22 cellular contexts compared by ENCODE assay signal in the genomic region with DNA sequence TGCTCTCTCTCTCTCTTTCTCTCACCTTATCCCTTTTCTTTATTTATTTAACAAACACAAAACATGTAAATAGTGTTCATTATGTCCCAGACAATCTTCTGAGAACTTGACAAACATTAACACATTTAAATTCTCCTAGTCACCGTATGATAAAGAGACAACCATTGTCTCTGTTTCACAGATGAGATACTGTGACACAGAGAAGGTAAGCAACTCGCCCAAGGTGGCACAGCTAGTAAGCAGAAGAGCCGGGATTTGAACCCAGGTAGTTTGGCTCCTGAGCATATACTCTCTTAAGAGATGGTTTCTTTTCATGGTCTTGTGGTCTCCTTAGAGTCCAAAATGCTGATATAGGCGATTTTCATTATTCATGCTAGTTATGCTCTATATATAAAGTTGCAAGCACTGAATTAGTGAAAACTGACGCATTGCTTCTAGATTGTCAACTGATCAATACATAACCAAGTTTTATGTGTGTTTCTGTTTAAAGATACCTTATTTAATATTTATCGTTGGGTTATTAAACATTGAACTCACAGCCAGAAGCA. TPM values are rescaled to one million over a fixed set of nuclear protein-coding genes. Genes with fewer than 3 reads are reported as not detected.
DNase-seq lines count a peak whose midpoint lies in the region; ATAC-seq, FAIRE-seq and TF ChIP-seq lines count a peak whose summit lies in the region.
"Had no signal": no experiment of that assay in that cellular context is flagged by ENCODE, and none has a peak within 500 bp of the region (broad histone marks: within the 10 kb centered on the region; RNA-seq: fewer than 3 reads in every experiment).

No MANE protein-coding gene starts in this region.

- in situ Hi-C loops in GM23248 (cut with MboI) = no loop called here

- peaks cover 63% of the 10 kb centered on the region for H3F3A ChIP-seq in GM23248 (ENCODE audit: insufficient read depth)

- no peak overlapping the region for H3K4me3 Mint-ChIP-seq in T-helper 17 cell
- H3K4me3 Mint-ChIP-seq: CD8-positive, alpha-beta T cell had no signal

- H3K9me3 ChIP-seq in A549 (no peaks in the 10 kb centered on the region), GM23248 (ENCODE audit: low read depth) (no peaks in the 10 kb centered on the region), T-helper 17 cell (ENCODE audit: control insufficient read depth, low read length, poor library complexity, severe bottlenecking) (no peaks in the 10 kb centered on the region), H1 (ENCODE audit: insufficient read depth in 2 of 2, low read depth in 1 of 2, low read length in 1 of 2) (no peaks in the 10 kb centered on the region)
- H3K9me3 ChIP-seq: BE2C had no signal

- no peak overlapping the region for H3K9ac ChIP-seq in GM23248
- no peak overlapping the region for H3K9ac ChIP-seq in H1 (replicated peaks in 1 of 4; ENCODE audit: extremely low read depth in 1 of 4, low read depth in 3 of 4, low read length in 3 of 4)

- peaks cover 24% of the 10 kb centered on the region for H3K4me1 Mint-ChIP-seq in T-helper 17 cell

- ATAC-seq in A549 = no peak
- no peak for ATAC-seq in T-helper 17 cell
- ATAC-seq: CD8-positive, alpha-beta T cell; HCT116 had no signal

- H3K9me2 ChIP-seq in GM23248 (ENCODE audit: insufficient read depth) = no peaks in the 10 kb centered on the region

- POLR2A ChIA-PET in A549 (lab: Yijun Ruan, JAX) = no interaction called here
- POLR2A ChIA-PET in H1 (lab: Charles Lee; ENCODE audit: partially characterized antibody) = no interaction called here

- no peak overlapping the region for H2AFZ ChIP-seq in GM23248
- H2AFZ ChIP-seq in H1 (ENCODE audit: low read length) = no peak overlapping the region

- FAIRE-seq in A549 (lab: Jason Lieb, UNC) = no peak
- no peak for FAIRE-seq in H1 (lab: Jason Lieb, UNC)
- FAIRE-seq: A204.1, D721Med, G401.6, GM12891, H54, HTR-8/SVneo had no signal

- no peak overlapping the region for H3K4ac ChIP-seq in H1 (replicated peaks; ENCODE audit: insufficient read length, low read depth, low read length)

- no peak overlapping the region for H3K56ac ChIP-seq in H1 (replicated peaks; ENCODE audit: insufficient read length, low read depth, low read length)

- no peak overlapping the region for H2BK5ac ChIP-seq in H1 (ENCODE audit: low read depth, low read length)

- no peak overlapping the region for H2BK15ac ChIP-seq in H1 (ENCODE audit: low read length)

- peaks cover 41% of the 10 kb centered on the region for H3K4me1 ChIP-seq in A549
- peaks cover 58% of the 10 kb centered on the region for H3K4me1 ChIP-seq in GM23248 (ENCODE audit: insufficient read depth)
- H3K4me1 ChIP-seq in H1 (replicated peaks in 1 of 4; ENCODE audit: control insufficient read depth in 3 of 4, insufficient read depth in 4 of 4, low read length in 3 of 4) = peaks cover 0 to 2% (median 0%) of the 10 kb centered on the region in 4 experiments; a peak in 1 of 7 replicates

- no peak overlapping the region for H3K4me3 ChIP-seq in A549
- no peak overlapping the region for H3K4me3 ChIP-seq in GM23248
- no peak overlapping the region for H3K4me3 ChIP-seq in H1 (ENCODE audit: extremely low read depth in 1 of 4, insufficient read depth in 2 of 4, low read depth in 3 of 4, low read length in 4 of 4)

- H3K79me2 ChIP-seq in GM23248 (ENCODE audit: insufficient read depth) = peaks cover 15% of the 10 kb centered on the region
- no peaks in the 10 kb centered on the region for H3K79me2 ChIP-seq in H1 (ENCODE audit: control insufficient read depth in 1 of 2, insufficient read depth in 2 of 2, low read length in 2 of 2)

- H4K91ac ChIP-seq in H1 (replicated peaks; ENCODE audit: insufficient read length, low read length) = no peak overlapping the region

- H3K18ac ChIP-seq in H1 (ENCODE audit: extremely low read depth, low read length) = no peak overlapping the region

- no peak overlapping the region for H3K14ac ChIP-seq in H1 (ENCODE audit: insufficient read length)

- H2AK5ac ChIP-seq in H1 (ENCODE audit: low read depth, low read length) = no peak overlapping the region

- no peak overlapping the region for H2BK12ac ChIP-seq in H1 (ENCODE audit: low read depth, low read length)

- no peaks in the 10 kb centered on the region for H3K27me3 ChIP-seq in GM23248 (replicated peaks; ENCODE audit: insufficient read depth)
- no peaks in the 10 kb centered on the region for H3K27me3 ChIP-seq in H1 (replicated peaks in 1 of 4; ENCODE audit: control insufficient read depth in 3 of 4, extremely low read depth in 1 of 4, insufficient read depth in 3 of 4, low read length in 3 of 4)
- H3K27me3 ChIP-seq: BE2C had no signal

- H4K5ac ChIP-seq in H1 (ENCODE audit: insufficient read length, low read depth, low read length) = no peak overlapping the region

- CTCF ChIA-PET in A549 (lab: Yijun Ruan, JAX) (no interaction called here), H1 (lab: Charles Lee; ENCODE audit: partially characterized antibody) (interaction anchor here (0.6 to 0.8 kb wide), 2 partner anchors 13 to 471 kb away, joined by 3 read pairs; no protein-coding TSS in a partner anchor)

- TF ChIP-seq EP300 in A549 (IDR thresholded peaks at IDR 0.05) (no peak), H1 (IDR thresholded peaks at IDR 0.05; ENCODE audit: borderline replicate concordance in 1 of 2, low read depth in 2 of 2, low read length in 2 of 2) (no peak)

- DNase-seq in A549 (ENCODE audit: low read depth in 1 of 2, low spot score in 1 of 2) (no peak), GM23248 (no peak), T-helper 17 cell (no peak), H1 (ENCODE audit: low read depth in 1 of 2, low spot score in 2 of 2) (no peak), kidney glomerular epithelial cell (lab: John Stamatoyannopoulos, UW) (no peak), SHP77 (lab: John Stamatoyannopoulos, UW) (no peak)
- no peak for DNase-seq in activated CD4-positive, alpha-beta T cell treated with anti-CD3 and anti-CD28 coated beads for 1 hour
- DNase-seq: BE2C; CD8-positive, alpha-beta T cell; COR-L47; DMS153; DMS79 treated with DMSO at 0.1 percent for 48 hours; EL; KBM-7 had no signal

- H3K79me1 ChIP-seq in H1 (ENCODE audit: low read depth, low read length) = no peaks in the 10 kb centered on the region

- H3K27ac ChIP-seq in A549 = peak overlapping the region in 1 of 2 experiments; percentile 73; a peak in 2 of 6 replicates
- peak overlapping the region; percentile 98 for H3K27ac ChIP-seq in GM23248
- no peak overlapping the region for H3K27ac ChIP-seq in H1 (ENCODE audit: low read depth, low read length)
- H3K27ac ChIP-seq: C4-2B had no signal

- TF ChIP-seq CTCF in A549 (IDR thresholded peaks at IDR 0.05) (no peak), H1 (IDR thresholded peaks at IDR 0.05; ENCODE audit: control extremely low read depth in 1 of 3, insufficient read depth in 1 of 3, low read depth in 1 of 3, low read length in 3 of 3) (no peak)

- no peak overlapping the region for H2BK20ac ChIP-seq in H1 (ENCODE audit: low read length)

- H4K20me1 ChIP-seq in GM23248 (ENCODE audit: insufficient read depth) = no peaks in the 10 kb centered on the region
- H4K20me1 ChIP-seq in H1 (replicated peaks in 1 of 2; ENCODE audit: control insufficient read depth in 1 of 2, insufficient read depth in 2 of 2, low read length in 2 of 2) = no peaks in the 10 kb centered on the region

- TF ChIP-seq POLR2A in A549 (IDR thresholded peaks at IDR 0.05; ENCODE audit: low read length) (no peak), H1 (IDR thresholded peaks at IDR 0.05; ENCODE audit: control extremely low read depth in 1 of 2, low read depth in 2 of 2, low read length in 2 of 2) (no peak)

- no peaks in the 10 kb centered on the region for H3K23me2 ChIP-seq in H1 (ENCODE audit: low read depth, low read length)

- WGBS in A549 (ENCODE audit: missing lambda C conversion rate) = 83% methylated on average over 6 of the region's 6 CpGs
- WGBS in GM23248 (ENCODE audit: low coverage in 1 of 2, low lambda C conversion rate in 2 of 2, missing lambda C conversion rate in 2 of 2), 2 experiments = 96 to 98% methylated on average over 6 of the region's 6 CpGs
- 89% methylated on average over 6 of the region's 6 CpGs; no CpG with 5 or more reads in 1 of the 2 experiments for WGBS in H1 (ENCODE audit: extremely low coverage in 1 of 2, insufficient coverage in 1 of 2, insufficient read length in 1 of 2, insufficient replicate concordance in 2 of 2, low coverage in 1 of 2, low lambda C conversion rate in 2 of 2, missing lambda C conversion rate in 1 of 2), 2 experiments

- H3K4me2 ChIP-seq in A549 = no peak overlapping the region
- no peak overlapping the region for H3K4me2 ChIP-seq in GM23248 (ENCODE audit: unreplicated experiment)
- H3K4me2 ChIP-seq in H1 (ENCODE audit: insufficient read depth in 1 of 2, low read depth in 2 of 2, low read length in 2 of 2) = no peak overlapping the region

- H3K36me3 Mint-ChIP-seq in T-helper 17 cell (ENCODE audit: low read depth) = peaks cover 4% of the 10 kb centered on the region

- H2BK120ac ChIP-seq in H1 (replicated peaks; ENCODE audit: low read depth, low read length) = no peak overlapping the region

- H4K8ac ChIP-seq in H1 (ENCODE audit: extremely low read depth, insufficient read depth, low read length) = no peak overlapping the region

- no peaks in the 10 kb centered on the region for H3K36me3 ChIP-seq in GM23248 (ENCODE audit: low read depth)
- H3K36me3 ChIP-seq in H1 (ENCODE audit: control insufficient read depth in 2 of 4, insufficient read depth in 4 of 4, low read length in 3 of 4) = no peaks in the 10 kb centered on the region
- H3K36me3 ChIP-seq: BE2C had no signal

- H3K27ac Mint-ChIP-seq in T-helper 17 cell = peak overlapping the region; percentile 53
- H3K27ac Mint-ChIP-seq: CD8-positive, alpha-beta T cell had no signal

- no peak overlapping the region for H3K23ac ChIP-seq in H1 (ENCODE audit: insufficient read length)

- no peaks in the 10 kb centered on the region for H3K27me3 Mint-ChIP-seq in T-helper 17 cell

- TF ChIP-seq RAD21 in A549 (conservative IDR thresholded peaks at IDR 0.05 in 1 of 2, IDR thresholded peaks at IDR 0.05 in 1 of 2) (no peak), H1 (IDR thresholded peaks at IDR 0.05 in 1 of 2, conservative IDR thresholded peaks at IDR 0.05 in 1 of 2; ENCODE audit: low read depth in 2 of 2, low read length in 2 of 2) (no peak)

RNA-seq across cellular contexts. Expression of a gene that starts 58.1 kb away (rescaled TPM):
- polyA plus RNA-seq in A549 (2011; rRNA removed) = 2.2 and 3.1 TPM in 2 replicates
- polyA plus RNA-seq in A549 (2012; cell fraction: cytosol; rRNA removed) = 0.36 and 0.48 TPM in 2 replicates
- polyA plus RNA-seq in A549 (2012; cell fraction: nucleus; rRNA removed) = 2.7 and 4.2 TPM in 2 replicates
- polyA plus RNA-seq in A549 (2017; fragmentation: RNase III; extraction: RNeasy Plus Mini Kit Qiagen cat#74134 plus additional on column Dnase treatment) = 1.1 to 2.2 TPM (median 1.5 TPM) in 3 replicates
- polyA minus RNA-seq in A549 (2011; rRNA and poly(A)+ RNA removed) = 3.3 and 5.2 TPM in 2 replicates
- 0.43 and 0.63 TPM in 2 replicates for total RNA-seq in GM23248 (2014; rRNA removed; shearing (Covaris generic))
- 0.05 and 0.23 TPM in 2 replicates for polyA plus RNA-seq in GM23248 (2016; fragmentation: Nextera tagmentation; extraction: Ambion mirVana)
- total RNA-seq in T-helper 17 cell = 100 to 1,000 TPM in 1 of 2 donors, 10 to 100 TPM in 1; 83.4 to 116 TPM
- 33.8 and 36.0 TPM in 2 replicates for total RNA-seq in H1 (2021; fragmentation: NEBNext Ultra II Directional; extraction: Animal tissue kit (Norgen Biotek cat#: 25700))
- 27.6 and 38.3 TPM in 2 replicates for polyA plus RNA-seq in H1 (2011; rRNA removed)
- polyA plus RNA-seq in H1 (2011; cell fraction: cytosol; rRNA removed) = 55.4 TPM
- polyA plus RNA-seq in H1 (2011; cell fraction: nucleus; rRNA removed) = 134 TPM
- polyA plus RNA-seq in H1 (2012, experiment 1 of 2) = 55.6 to 81.0 TPM (median 63.3 TPM) in 4 replicates
- 4.6 TPM for polyA plus RNA-seq in H1 (2012, experiment 2 of 2)
- 44.4 TPM for polyA plus RNA-seq in H1 (2013, experiment 1 of 2)
- polyA plus RNA-seq in H1 (2013, experiment 2 of 2) = 37.1 TPM
- 75.5 and 135 TPM in 2 replicates for polyA minus RNA-seq in H1 (2011; rRNA and poly(A)+ RNA removed)
- 20.6 TPM for polyA minus RNA-seq in H1 (2011; cell fraction: cytosol; rRNA and poly(A)+ RNA removed)
- 72.4 TPM for polyA minus RNA-seq in H1 (2011; cell fraction: nucleus; rRNA and poly(A)+ RNA removed)

Comparison
In these comparisons a context has a peak if more than half of its experiments do, and no peak if none do; other contexts are left out.
1. RNA of a gene that starts 58.1 kb away (total RNA-seq): 83.4 to 116 TPM in T-helper 17 cell and 33.8 to 36.0 TPM in H1; 0.43 to 0.63 TPM in GM23248; every median in the first group is over 10 times any median in the second.